ENCODE assay signal across 26 cellular contexts in genomic region chr7:44391746-44392617, GRCh38.
DNase-seq lines count a peak whose midpoint lies in the region; ATAC-seq and TF ChIP-seq lines count a peak whose summit lies in the region.
"Had no signal": no experiment of that assay in that cellular context is flagged by ENCODE, and none has a peak within 500 bp of the region (broad histone marks: within the 10 kb centered on the region; RNA-seq: fewer than 3 reads in every experiment).

No MANE protein-coding gene starts in this region.

- TF ChIP-seq CTCF in coronary artery (IDR thresholded peaks at IDR 0.05), result no peak
- no peak for TF ChIP-seq CTCF in CD4-positive, alpha-beta T cell (IDR thresholded peaks at IDR 0.05)

- no peak overlapping the region for H3K18ac ChIP-seq in trophoblast cell (ENCODE audit: low read length)

- H3K9me3 Mint-ChIP-seq in CD4-positive, alpha-beta T cell, result no peaks in the 10 kb centered on the region
- H3K9me3 Mint-ChIP-seq: activated B cell treated with CpG ODN at 0.5 μM for 24 hours; CD8-positive, alpha-beta memory T cell; dendritic cell treated with granulocyte-macrophage colony-stimulating factor and Interleukin-4, amounts not matched to agents 40 ng/mL and 50 ng/mL, for 4 days; memory B cell had no signal

- no peak for ATAC-seq in CD4-positive, alpha-beta T cell (ENCODE audit: poor library complexity)
- ATAC-seq: gastroesophageal sphincter; left colon; stimulated activated naive CD8-positive, alpha-beta T cell treated with anti-CD3 and anti-CD28 coated beads, Interleukin-15, Interleukin-2, amounts not matched to agents 100 U/mL and 50 U/mL, for 24 hours had no signal

- no peak overlapping the region for H2BK5ac ChIP-seq in trophoblast cell (ENCODE audit: low read depth, low read length, poor library complexity)

- no peak overlapping the region for H2AK5ac ChIP-seq in trophoblast cell (ENCODE audit: low read length)

- H3K4ac ChIP-seq in trophoblast cell (ENCODE audit: low read depth, low read length), result no peak overlapping the region

- H3K27me3 Mint-ChIP-seq in CD4-positive, alpha-beta T cell, result no peaks in the 10 kb centered on the region
- H3K27me3 Mint-ChIP-seq: activated B cell treated with CpG ODN at 0.5 μM for 24 hours; CD8-positive, alpha-beta memory T cell; dendritic cell treated with granulocyte-macrophage colony-stimulating factor and Interleukin-4, amounts not matched to agents 40 ng/mL and 50 ng/mL, for 4 days; memory B cell had no signal

- H3K9ac ChIP-seq in trophoblast cell (ENCODE audit: low read length), result no peak overlapping the region

- H3K36me3 Mint-ChIP-seq in CD4-positive, alpha-beta T cell (ENCODE audit: low read depth), result peaks cover 89% of the 10 kb centered on the region

- POLR2A ChIA-PET in CD4-positive, alpha-beta T cell (lab: Charles Lee), result no interaction called here

- H2BK120ac ChIP-seq in trophoblast cell (ENCODE audit: insufficient read depth, low read length, poor library complexity), result no peak overlapping the region

- H3K4me2 ChIP-seq in trophoblast cell (ENCODE audit: low read length), result no peak overlapping the region

- H3K23ac ChIP-seq in trophoblast cell (ENCODE audit: low read length), result no peak overlapping the region

- H3K27ac Mint-ChIP-seq in CD4-positive, alpha-beta T cell, result no peak overlapping the region
- H3K27ac Mint-ChIP-seq: activated B cell treated with CpG ODN at 0.5 μM for 24 hours; dendritic cell treated with granulocyte-macrophage colony-stimulating factor and Interleukin-4, amounts not matched to agents 40 ng/mL and 50 ng/mL, for 4 days had no signal

- no peaks in the 10 kb centered on the region for H3K4me1 Mint-ChIP-seq in CD4-positive, alpha-beta T cell (ENCODE audit: low read depth)

- H4K12ac ChIP-seq in trophoblast cell (ENCODE audit: low read depth, low read length), result no peak overlapping the region

- H4K91ac ChIP-seq in trophoblast cell (ENCODE audit: low read depth, low read length), result no peak overlapping the region

- H3K79me1 ChIP-seq in trophoblast cell (ENCODE audit: low read length), result no peaks in the 10 kb centered on the region

- H3K4me1 ChIP-seq in trophoblast cell (ENCODE audit: control insufficient read depth in 1 of 2, insufficient read depth in 2 of 2, low read length in 2 of 2), result peaks cover 1% of the 10 kb centered on the region in 2 experiments
- H3K4me1 ChIP-seq: prostate gland had no signal

- intact Hi-C loops in CD4-positive, alpha-beta T cell (cut with DNase I, micrococcal nuclease), result no loop called here

- H3K4me3 ChIP-seq in coronary artery (no peak overlapping the region), trophoblast cell (ENCODE audit: low read depth, low read length) (peak overlapping the region; percentile 14)
- H3K4me3 ChIP-seq: cardiac muscle cell, gastroesophageal sphincter, prostate gland had no signal

- H3K36me3 ChIP-seq in trophoblast cell (ENCODE audit: control insufficient read depth in 1 of 2, insufficient read depth in 2 of 2, low read length in 2 of 2), result peaks cover 31 to 49% of the 10 kb centered on the region in 2 experiments

- no CpG with 5 or more reads among the region's 11 CpGs for WGBS in trophoblast cell (ENCODE audit: extremely low coverage, insufficient coverage, insufficient read length)

- no peaks in the 10 kb centered on the region for H3K79me2 ChIP-seq in trophoblast cell (ENCODE audit: control insufficient read depth, insufficient read depth, low read length, poor library complexity)

- no peak overlapping the region for H4K8ac ChIP-seq in trophoblast cell (ENCODE audit: low read depth, low read length)

- no peaks in the 10 kb centered on the region for H3K27me3 ChIP-seq in trophoblast cell (ENCODE audit: insufficient read depth, low read length)
- H3K27me3 ChIP-seq in CD4-positive, alpha-beta T cell (ENCODE audit: control insufficient read depth, insufficient read depth, low read length), result no peaks in the 10 kb centered on the region
- H3K27me3 ChIP-seq: cardiac muscle cell, gastroesophageal sphincter had no signal

- no peak overlapping the region for H2AFZ ChIP-seq in trophoblast cell (ENCODE audit: insufficient read depth, low read length, poor library complexity)

- peak; percentile 7 to 9 for DNase-seq in activated T-cell treated with anti-CD3 and anti-CD28 coated beads, Interleukin-2, amount 50 U/mL, for 48 hours
- DNase-seq in activated T-cell treated with anti-CD3 and anti-CD28 coated beads, Interleukin-2, amount 50 U/mL, for 1 hour, result no peak
- peak; percentile 92 for DNase-seq in NCI-H2029 (lab: John Stamatoyannopoulos, UW)
- DNase-seq in coronary artery (ENCODE audit: low spot score), result peak; percentile 43
- no peak for DNase-seq in trophoblast cell
- no peak for DNase-seq in AG08396 (ENCODE audit: low spot score)
- no peak for DNase-seq in NCI-H1105 (lab: John Stamatoyannopoulos, UW)
- DNase-seq in CD4-positive, alpha-beta T cell, result no peak
- DNase-seq: activated B cell treated with CpG ODN at 0.5 μM for 24 hours; activated gamma-delta T cell treated with Interleukin-2 at 50 U/mL for 16 hours; amygdala; CD8-positive, alpha-beta memory T cell; hippocampal formation; NCI-H1092; NCI-H187; NCI-H226; NCI-H82; RPMI8226; stimulated activated naive CD8-positive, alpha-beta T cell treated with anti-CD3 and anti-CD28 coated beads, Interleukin-15, Interleukin-2, amounts not matched to agents 100 U/mL and 50 U/mL, for 24 hours; T-helper 1 cell had no signal

- H3K14ac ChIP-seq in trophoblast cell (ENCODE audit: low read length), result no peak overlapping the region

- H2BK12ac ChIP-seq in trophoblast cell (ENCODE audit: low read length), result no peak overlapping the region

- CTCF ChIA-PET in CD4-positive, alpha-beta T cell (lab: Charles Lee), result no interaction called here

- no peak overlapping the region for H3K4me3 Mint-ChIP-seq in CD4-positive, alpha-beta T cell
- H3K4me3 Mint-ChIP-seq: activated B cell treated with CpG ODN at 0.5 μM for 24 hours; CD8-positive, alpha-beta memory T cell; dendritic cell treated with granulocyte-macrophage colony-stimulating factor and Interleukin-4, amounts not matched to agents 40 ng/mL and 50 ng/mL, for 4 days; memory B cell had no signal

- H3K27ac ChIP-seq in coronary artery (no peak overlapping the region), trophoblast cell (ENCODE audit: low read depth, low read length) (no peak overlapping the region)
- H3K27ac ChIP-seq in CD4-positive, alpha-beta T cell (ENCODE audit: low read depth, low read length), result no peak overlapping the region
- H3K27ac ChIP-seq: cardiac muscle cell, gastroesophageal sphincter, prostate gland had no signal

- no peaks in the 10 kb centered on the region for H3K9me3 ChIP-seq in trophoblast cell (ENCODE audit: insufficient read depth, low read depth, low read length)
- no peaks in the 10 kb centered on the region for H3K9me3 ChIP-seq in CD4-positive, alpha-beta T cell (ENCODE audit: control insufficient read depth, low read length)
- H3K9me3 ChIP-seq: gastroesophageal sphincter, prostate gland had no signal

Comparison
In these comparisons a context has a peak if more than half of its experiments do, and no peak if none do; other contexts are left out.
1. DNase-seq: peak in activated T-cell treated with anti-CD3 and anti-CD28 coated beads, Interleukin-2, amount 50 U/mL, for 48 hours (2 of 2), NCI-H2029 (single experiment) and coronary artery (single experiment); none in activated T-cell treated with anti-CD3 and anti-CD28 coated beads, Interleukin-2, amount 50 U/mL, for 1 hour (single experiment), trophoblast cell (0 of 2), AG08396 (single experiment), NCI-H1105 (single experiment) and CD4-positive, alpha-beta T cell (0 of 10).